ENCODE assay signal across 20 cellular contexts in genomic region chr1:104932030-104932915, GRCh38.
DNase-seq lines count a peak whose midpoint lies in the region; ATAC-seq and TF ChIP-seq lines count a peak whose summit lies in the region.
"Had no signal": no experiment of that assay in that cellular context is flagged by ENCODE, and none has a peak within 500 bp of the region (broad histone marks: within the 10 kb centered on the region; RNA-seq: fewer than 3 reads in every experiment).

No MANE protein-coding gene starts in this region.

- H3K4me3 ChIP-seq in OCI-LY1 (ENCODE audit: low read depth, low read length, poor library complexity, severe bottlenecking) (peak overlapping the region; percentile 56), aorta (ENCODE audit: low read length in 2 of 2) (no peak overlapping the region), trophoblast cell (ENCODE audit: low read depth, low read length) (no peak overlapping the region)
- H3K4me3 ChIP-seq: K562, mucosa of descending colon, ovary, suprapubic skin had no signal

- H3K79me1 ChIP-seq in trophoblast cell (ENCODE audit: low read length): no peaks in the 10 kb centered on the region

- intact Hi-C loops in aorta (cut with DNase I): no loop called here

- H3K27ac ChIP-seq in OCI-LY1 (ENCODE audit: low read depth, low read length, poor library complexity, severe bottlenecking) (peak overlapping the region; percentile 99), aorta (ENCODE audit: low read depth in 1 of 2, low read length in 2 of 2) (no peak overlapping the region), trophoblast cell (ENCODE audit: low read depth, low read length) (no peak overlapping the region)
- H3K27ac ChIP-seq: C4-2B, ovary, suprapubic skin had no signal

- H3K27me3 ChIP-seq in OCI-LY1 (ENCODE audit: insufficient read depth, low read length) (no peaks in the 10 kb centered on the region), aorta (ENCODE audit: control insufficient read depth in 1 of 2, insufficient read depth in 2 of 2, low read length in 1 of 2) (no peaks in the 10 kb centered on the region), trophoblast cell (ENCODE audit: insufficient read depth, low read length) (no peaks in the 10 kb centered on the region)
- H3K27me3 ChIP-seq: ovary, suprapubic skin had no signal

- H2AK5ac ChIP-seq in trophoblast cell (ENCODE audit: low read length): no peak overlapping the region

- H3K9me3 ChIP-seq in OCI-LY1 (ENCODE audit: low read length) (no peaks in the 10 kb centered on the region), aorta (ENCODE audit: control insufficient read depth, low read length) (peaks cover 1% of the 10 kb centered on the region), trophoblast cell (ENCODE audit: insufficient read depth, low read depth, low read length) (peaks cover 2% of the 10 kb centered on the region)
- H3K9me3 ChIP-seq: ovary had no signal

- no peak overlapping the region for H3K23ac ChIP-seq in trophoblast cell (ENCODE audit: low read length)

- H2BK120ac ChIP-seq in trophoblast cell (ENCODE audit: insufficient read depth, low read length, poor library complexity): no peak overlapping the region

- no peaks in the 10 kb centered on the region for H3K9me2 ChIP-seq in OCI-LY1 (ENCODE audit: low read depth, low read length)

- 71 to 75% methylated on average over 13 of the region's 13 CpGs for WGBS in aorta, 2 donors
- no CpG with 5 or more reads among the region's 13 CpGs for WGBS in trophoblast cell (ENCODE audit: extremely low coverage, insufficient coverage, insufficient read length)

- no peak overlapping the region for H3K4ac ChIP-seq in trophoblast cell (ENCODE audit: low read depth, low read length)

- H3K36me3 ChIP-seq in OCI-LY1 (ENCODE audit: insufficient read depth, low read length) (0 out of 2 replicates have a peak, but pooled peaks cover 6% of the 10 kb centered on the region), aorta (ENCODE audit: control insufficient read depth in 1 of 2, insufficient read depth in 2 of 2, low read length in 1 of 2) (no peaks in the 10 kb centered on the region), trophoblast cell (ENCODE audit: control insufficient read depth in 1 of 2, insufficient read depth in 2 of 2, low read length in 2 of 2) (no peaks in the 10 kb centered on the region)
- H3K36me3 ChIP-seq: ovary, suprapubic skin had no signal

- H3K79me2 ChIP-seq in OCI-LY1 (ENCODE audit: insufficient read depth, low read length): no peaks in the 10 kb centered on the region
- H3K79me2 ChIP-seq in trophoblast cell (ENCODE audit: control insufficient read depth, insufficient read depth, low read length, poor library complexity): no peaks in the 10 kb centered on the region

- H3K14ac ChIP-seq in trophoblast cell (ENCODE audit: low read length): no peak overlapping the region

- H2AFZ ChIP-seq in OCI-LY1 (ENCODE audit: low read length) (no peak overlapping the region), trophoblast cell (ENCODE audit: insufficient read depth, low read length, poor library complexity) (no peak overlapping the region)

- H3K4me1 ChIP-seq in OCI-LY1 (ENCODE audit: insufficient read depth, low read length, severe bottlenecking): peaks cover 72% of the 10 kb centered on the region
- H3K4me1 ChIP-seq in aorta (ENCODE audit: control insufficient read depth in 1 of 2, insufficient read depth in 2 of 2, low read length in 2 of 2): no peaks in the 10 kb centered on the region
- peaks cover 0 to 2% of the 10 kb centered on the region in 2 experiments for H3K4me1 ChIP-seq in trophoblast cell (ENCODE audit: control insufficient read depth in 1 of 2, insufficient read depth in 2 of 2, low read length in 2 of 2)
- H3K4me1 ChIP-seq: suprapubic skin had no signal

- H4K91ac ChIP-seq in trophoblast cell (ENCODE audit: low read depth, low read length): no peak overlapping the region

- TF ChIP-seq CTCF in OCI-LY1 (IDR thresholded peaks at IDR 0.05; ENCODE audit: low read length): no peak

- H3K4me2 ChIP-seq in OCI-LY1 (ENCODE audit: low read length) (peak overlapping the region; percentile 83), trophoblast cell (ENCODE audit: low read length) (no peak overlapping the region)

- ATAC-seq in GM18909 (IDR thresholded peaks at IDR 0.05; ENCODE audit: poor library complexity, unreplicated experiment) (peak; percentile 59), HG02763 (IDR thresholded peaks at IDR 0.05; ENCODE audit: unreplicated experiment) (peak; percentile 46), aorta (ENCODE audit: low FRiP score) (peak; percentile 71), HG03025 (IDR thresholded peaks at IDR 0.05; ENCODE audit: low FRiP score, unreplicated experiment) (no peak), HG02840 (IDR thresholded peaks at IDR 0.05; ENCODE audit: low FRiP score, unreplicated experiment) (no peak)
- ATAC-seq: esophagus mucosa, K562, mucosa of descending colon, PC-3, WTC11 had no signal

- no peak overlapping the region for H4K8ac ChIP-seq in trophoblast cell (ENCODE audit: low read depth, low read length)

- H4K12ac ChIP-seq in trophoblast cell (ENCODE audit: low read depth, low read length): no peak overlapping the region

- H4K20me1 ChIP-seq in OCI-LY1 (ENCODE audit: insufficient read depth, low read length): no peaks in the 10 kb centered on the region

- H2BK5ac ChIP-seq in trophoblast cell (ENCODE audit: low read depth, low read length, poor library complexity): no peak overlapping the region

- DNase-seq in aorta: no peak
- no peak for DNase-seq in trophoblast cell
- DNase-seq: activated naive CD4-positive, alpha-beta T cell; DMS79 treated with DMSO at 0.1 percent for 48 hours; head of caudate nucleus; NCI-H1436; NCI-H510A treated with DMSO at 0.1 percent for 48 hours; ovary; PC-3 had no signal

- peaks cover 3% of the 10 kb centered on the region; the same call in 1 of the 2 replicates for H3F3A ChIP-seq in OCI-LY1 (ENCODE audit: insufficient read depth, low read length)

- H3K9ac ChIP-seq in OCI-LY1 (ENCODE audit: low read length) (peak overlapping the region; percentile 72), trophoblast cell (ENCODE audit: low read length) (no peak overlapping the region)

- no peak overlapping the region for H2BK12ac ChIP-seq in trophoblast cell (ENCODE audit: low read length)

- H3K18ac ChIP-seq in trophoblast cell (ENCODE audit: low read length): no peak overlapping the region

Comparison
In these comparisons a context has a peak if more than half of its experiments do, and no peak if none do; other contexts are left out.
1. ATAC-seq: peak in GM18909 (single experiment), HG02763 (single experiment) and aorta (single experiment); none in HG03025 (single experiment) and HG02840 (single experiment).